In the genomic region with DNA sequence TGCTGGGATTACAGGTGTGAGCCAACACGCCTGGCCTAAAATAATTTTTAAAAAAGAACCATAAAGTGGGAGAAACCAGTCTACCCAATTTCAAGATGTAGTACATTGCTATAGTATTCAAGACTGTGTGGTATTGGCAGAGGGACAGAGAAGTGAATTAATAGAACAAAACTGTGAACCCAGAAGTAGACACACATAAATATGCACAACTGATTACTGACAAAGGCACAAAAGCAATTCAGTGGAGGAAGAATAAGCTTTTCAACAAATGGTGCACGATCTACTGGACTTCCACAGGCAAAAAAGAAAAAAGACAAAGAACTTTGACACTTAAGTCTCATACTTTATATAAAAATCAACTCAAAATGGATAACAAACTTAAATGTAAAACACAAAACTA, we compare ENCODE assay signal across 16 cellular contexts. TPM values are rescaled to one million over a fixed set of nuclear protein-coding genes. Genes with fewer than 3 reads are reported as not detected.
DNase-seq lines count a peak whose midpoint lies in the region; ATAC-seq and TF ChIP-seq lines count a peak whose summit lies in the region.
"Had no signal": no experiment of that assay in that cellular context is flagged by ENCODE, and none has a peak within 500 bp of the region (broad histone marks: within the 10 kb centered on the region; RNA-seq: fewer than 3 reads in every experiment).

No MANE protein-coding gene starts in this region.

- TF ChIP-seq CTCF in WTC11 (IDR thresholded peaks at IDR 0.05): no peak

- POLR2A ChIA-PET in activated naive CD8-positive, alpha-beta T cell treated with anti-CD3 and anti-CD28 coated beads, Interleukin-2, amount 10 ng/mL, durations not matched to agents 7 days and 5 days (lab: Charles Lee): interaction anchor here (0.9 to 11.9 kb wide), 3 partner anchors 10 to 17 kb away, joined by 3 to 147 read pairs (median 3); partner anchors contain the start of gene ZBTB2
- POLR2A ChIA-PET in WTC11 (lab: Charles Lee): no interaction called here

- DNase-seq in activated naive CD8-positive, alpha-beta T cell treated with anti-CD3 and anti-CD28 coated beads, Interleukin-2, amount 10 ng/mL, durations not matched to agents 7 days and 5 days: no peak
- no peak for DNase-seq in activated naive CD8-positive, alpha-beta T cell treated with anti-CD3 and anti-CD28 coated beads for 36 hours
- DNase-seq in WTC11 (ENCODE audit: low spot score) (no peak), globus pallidus (ENCODE audit: low spot score) (peak; percentile 16), ureter (ENCODE audit: low spot score) (no peak)
- no peak for DNase-seq in stimulated activated CD4-positive, alpha-beta T cell treated with anti-CD3 and anti-CD28 coated beads, Interleukin-2, amount 100 ng/mL, for 48 hours
- DNase-seq: activated naive CD8-positive, alpha-beta T cell treated with anti-CD3 and anti-CD28 coated beads, Interleukin-2, amount 50 U/mL, for 24 hours; left ventricle myocardium superior; NCI-H1048; NCI-H2107; NCI-H526; Right ventricle myocardium superior; stomach had no signal

- no peak for ATAC-seq in activated naive CD8-positive, alpha-beta T cell treated with anti-CD3 and anti-CD28 coated beads, Interleukin-2, amount 10 ng/mL, durations not matched to agents 7 days and 5 days (ENCODE audit: low read depth)
- no peak for ATAC-seq in WTC11
- no peak for ATAC-seq in HG03045 (IDR thresholded peaks at IDR 0.05; ENCODE audit: unreplicated experiment)
- ATAC-seq in HG02763 (IDR thresholded peaks at IDR 0.05; ENCODE audit: unreplicated experiment): no peak
- ATAC-seq: activated naive CD8-positive, alpha-beta T cell treated with anti-CD3 and anti-CD28 coated beads, Interleukin-2, amount 50 U/mL, for 24 hours; left ventricle myocardium superior; sciatic nerve had no signal

- no peaks in the 10 kb centered on the region for H3K9me3 Mint-ChIP-seq in activated naive CD8-positive, alpha-beta T cell treated with anti-CD3 and anti-CD28 coated beads, Interleukin-2, amount 10 ng/mL, durations not matched to agents 7 days and 5 days
- H3K9me3 Mint-ChIP-seq in activated naive CD8-positive, alpha-beta T cell treated with anti-CD3 and anti-CD28 coated beads for 36 hours: no peaks in the 10 kb centered on the region
- peaks cover 2% of the 10 kb centered on the region; the same call in 1 of the 2 replicates for H3K9me3 Mint-ChIP-seq in WTC11
- H3K9me3 Mint-ChIP-seq: activated naive CD8-positive, alpha-beta T cell treated with anti-CD3 and anti-CD28 coated beads, Interleukin-2, amount 50 U/mL, for 24 hours had no signal

- CTCF ChIA-PET in WTC11 (lab: Charles Lee): no interaction called here

- peak overlapping the region; percentile 66 for H3K27ac Mint-ChIP-seq in activated naive CD8-positive, alpha-beta T cell treated with anti-CD3 and anti-CD28 coated beads, Interleukin-2, amount 10 ng/mL, durations not matched to agents 7 days and 5 days
- H3K27ac Mint-ChIP-seq in activated naive CD8-positive, alpha-beta T cell treated with anti-CD3 and anti-CD28 coated beads for 36 hours: no peak overlapping the region
- peak overlapping the region; percentile 86 for H3K27ac Mint-ChIP-seq in WTC11

- no peaks in the 10 kb centered on the region for H3K27me3 Mint-ChIP-seq in activated naive CD8-positive, alpha-beta T cell treated with anti-CD3 and anti-CD28 coated beads, Interleukin-2, amount 10 ng/mL, durations not matched to agents 7 days and 5 days
- no peaks in the 10 kb centered on the region for H3K27me3 Mint-ChIP-seq in activated naive CD8-positive, alpha-beta T cell treated with anti-CD3 and anti-CD28 coated beads for 36 hours
- no peaks in the 10 kb centered on the region for H3K27me3 Mint-ChIP-seq in WTC11 (ENCODE audit: low read depth)
- H3K27me3 Mint-ChIP-seq: activated naive CD8-positive, alpha-beta T cell treated with anti-CD3 and anti-CD28 coated beads, Interleukin-2, amount 50 U/mL, for 24 hours had no signal

- H3K36me3 Mint-ChIP-seq in activated naive CD8-positive, alpha-beta T cell treated with anti-CD3 and anti-CD28 coated beads, Interleukin-2, amount 10 ng/mL, durations not matched to agents 7 days and 5 days: peaks cover 21% of the 10 kb centered on the region
- H3K36me3 Mint-ChIP-seq in activated naive CD8-positive, alpha-beta T cell treated with anti-CD3 and anti-CD28 coated beads for 36 hours: peaks cover 48% of the 10 kb centered on the region
- H3K36me3 Mint-ChIP-seq in WTC11: 0 out of 2 replicates have a peak, but pooled peaks cover 4% of the 10 kb centered on the region

- H3K4me1 Mint-ChIP-seq in activated naive CD8-positive, alpha-beta T cell treated with anti-CD3 and anti-CD28 coated beads, Interleukin-2, amount 10 ng/mL, durations not matched to agents 7 days and 5 days: peaks cover 71% of the 10 kb centered on the region
- H3K4me1 Mint-ChIP-seq in activated naive CD8-positive, alpha-beta T cell treated with anti-CD3 and anti-CD28 coated beads for 36 hours: peaks cover 77% of the 10 kb centered on the region
- peaks cover 71% of the 10 kb centered on the region for H3K4me1 Mint-ChIP-seq in WTC11

- H3K4me3 Mint-ChIP-seq in activated naive CD8-positive, alpha-beta T cell treated with anti-CD3 and anti-CD28 coated beads, Interleukin-2, amount 10 ng/mL, durations not matched to agents 7 days and 5 days: peak overlapping the region; percentile 60
- no peak overlapping the region for H3K4me3 Mint-ChIP-seq in activated naive CD8-positive, alpha-beta T cell treated with anti-CD3 and anti-CD28 coated beads for 36 hours
- no peak overlapping the region for H3K4me3 Mint-ChIP-seq in WTC11

TF ChIP-seq in WTC11, 78 proteins besides CTCF, POLR2A, EP300 and RAD21:
- TF ChIP-seq, protein P1, sequence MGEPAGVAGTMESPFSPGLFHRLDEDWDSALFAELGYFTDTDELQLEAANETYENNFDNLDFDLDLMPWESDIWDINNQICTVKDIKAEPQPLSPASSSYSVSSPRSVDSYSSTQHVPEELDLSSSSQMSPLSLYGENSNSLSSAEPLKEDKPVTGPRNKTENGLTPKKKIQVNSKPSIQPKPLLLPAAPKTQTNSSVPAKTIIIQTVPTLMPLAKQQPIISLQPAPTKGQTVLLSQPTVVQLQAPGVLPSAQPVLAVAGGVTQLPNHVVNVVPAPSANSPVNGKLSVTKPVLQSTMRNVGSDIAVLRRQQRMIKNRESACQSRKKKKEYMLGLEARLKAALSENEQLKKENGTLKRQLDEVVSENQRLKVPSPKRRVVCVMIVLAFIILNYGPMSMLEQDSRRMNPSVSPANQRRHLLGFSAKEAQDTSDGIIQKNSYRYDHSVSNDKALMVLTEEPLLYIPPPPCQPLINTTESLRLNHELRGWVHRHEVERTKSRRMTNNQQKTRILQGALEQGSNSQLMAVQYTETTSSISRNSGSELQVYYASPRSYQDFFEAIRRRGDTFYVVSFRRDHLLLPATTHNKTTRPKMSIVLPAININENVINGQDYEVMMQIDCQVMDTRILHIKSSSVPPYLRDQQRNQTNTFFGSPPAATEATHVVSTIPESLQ (CRISPR knock-in tag; IDR thresholded peaks at IDR 0.05): no peak
- TF ChIP-seq ATF1 (CRISPR knock-in tag; IDR thresholded peaks at IDR 0.05) (no peak), NR2C2 (CRISPR knock-in tag; IDR thresholded peaks at IDR 0.05) (no peak), FOXK1 (CRISPR knock-in tag; IDR thresholded peaks at IDR 0.05) (no peak), MYBL2 (CRISPR knock-in tag; IDR thresholded peaks at IDR 0.05) (no peak), IRF1 (CRISPR knock-in tag; IDR thresholded peaks at IDR 0.05) (no peak), HMGA2 (CRISPR knock-in tag; IDR thresholded peaks at IDR 0.05) (no peak), ZSCAN18 (CRISPR knock-in tag; IDR thresholded peaks at IDR 0.05) (no peak), TEAD1 (CRISPR knock-in tag; IDR thresholded peaks at IDR 0.05) (no peak), GRHL2 (CRISPR knock-in tag; IDR thresholded peaks at IDR 0.05; ENCODE audit: insufficient replicate concordance, severe bottlenecking) (no peak), JUN (CRISPR knock-in tag; IDR thresholded peaks at IDR 0.05) (no peak)
- TF ChIP-seq, protein P2, sequence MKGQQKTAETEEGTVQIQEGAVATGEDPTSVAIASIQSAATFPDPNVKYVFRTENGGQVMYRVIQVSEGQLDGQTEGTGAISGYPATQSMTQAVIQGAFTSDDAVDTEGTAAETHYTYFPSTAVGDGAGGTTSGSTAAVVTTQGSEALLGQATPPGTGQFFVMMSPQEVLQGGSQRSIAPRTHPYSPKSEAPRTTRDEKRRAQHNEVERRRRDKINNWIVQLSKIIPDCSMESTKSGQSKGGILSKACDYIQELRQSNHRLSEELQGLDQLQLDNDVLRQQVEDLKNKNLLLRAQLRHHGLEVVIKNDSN (CRISPR knock-in tag; IDR thresholded peaks at IDR 0.05): no peak

RNA-seq across cellular contexts. Expression of gene ZBTB2, which starts 15.5 kb away (rescaled TPM):
- 10 to 100 TPM; 28.5 to 28.9 TPM for total RNA-seq in activated naive CD8-positive, alpha-beta T cell treated with anti-CD3 and anti-CD28 coated beads, Interleukin-2, amount 10 ng/mL, durations not matched to agents 7 days and 5 days
- 10 to 100 TPM; 26.8 to 28.2 TPM for total RNA-seq in activated naive CD8-positive, alpha-beta T cell treated with anti-CD3 and anti-CD28 coated beads for 36 hours
- total RNA-seq in WTC11 (2021) (14.0 to 14.3 TPM (median 14.3 TPM) in 3 replicates), ureter (16.6 TPM)
